Comparison of ENCODE assay signal across 17 cellular contexts in the genomic region with DNA sequence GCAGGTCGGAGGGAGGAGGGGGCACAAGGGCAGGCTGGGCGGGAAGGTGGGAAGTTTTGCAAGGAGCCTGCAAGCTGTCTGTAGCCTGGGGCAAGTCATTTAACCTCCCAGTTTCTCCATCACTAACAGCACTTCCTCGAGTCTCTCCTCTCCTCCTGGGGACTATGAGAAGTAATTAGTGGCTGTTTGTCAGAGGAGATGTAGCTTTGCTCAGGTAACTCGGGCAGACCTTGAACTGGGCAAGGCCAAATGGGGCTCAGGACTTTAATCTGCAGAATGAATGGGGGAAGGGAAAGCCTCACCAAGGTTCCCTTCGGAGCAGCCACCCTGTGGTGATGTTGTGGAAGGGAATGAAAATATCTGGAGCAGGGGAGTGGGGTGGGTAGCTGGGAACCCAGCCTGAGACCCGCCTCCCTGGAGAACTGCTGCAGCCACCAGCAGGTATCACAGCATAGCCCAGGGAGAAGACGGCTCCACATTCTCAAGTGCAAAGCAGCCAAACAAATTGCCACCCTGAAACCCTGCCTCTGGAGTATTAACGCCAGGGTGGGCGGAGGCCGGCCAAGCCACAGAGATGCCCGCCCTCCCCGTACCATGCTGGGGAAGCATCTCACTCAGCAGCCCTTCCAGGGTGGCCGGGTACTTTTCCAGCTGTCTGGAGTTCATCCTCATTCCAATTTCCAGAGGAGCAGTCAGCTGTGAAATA. TPM values are rescaled to one million over a fixed set of nuclear protein-coding genes. Genes with fewer than 3 reads are reported as not detected.
DNase-seq lines count a peak whose midpoint lies in the region; ATAC-seq and TF ChIP-seq lines count a peak whose summit lies in the region.
"Had no signal": no experiment of that assay in that cellular context is flagged by ENCODE, and none has a peak within 500 bp of the region (broad histone marks: within the 10 kb centered on the region; RNA-seq: fewer than 3 reads in every experiment).

No MANE protein-coding gene starts in this region.

- H3K9me3 Mint-ChIP-seq in H9: no peaks in the 10 kb centered on the region
- no peaks in the 10 kb centered on the region for H3K9me3 Mint-ChIP-seq in activated T-helper 2 cell treated with anti-CD3 and anti-CD28 coated beads, Interferon-gamma antibody, Interleukin-2, Interleukin-4, amounts not matched to agents 10 μg/mL and 5 μg/mL and 100 μg/mL, durations not matched to agents 14 hours and 24 hours and 36 hours
- H3K9me3 Mint-ChIP-seq: activated T-cell treated with anti-CD3 and anti-CD28 coated beads, Interleukin-2, amount 50 U/mL, for 4 hours had no signal

- H3T11ph ChIP-seq in H9 (ENCODE audit: low read length): no peak overlapping the region

- H3K9ac ChIP-seq in H9 (ENCODE audit: extremely low read depth, insufficient read length, low read length): no peak overlapping the region
- H3K9ac ChIP-seq: BLaER1 treated with 17β-estradiol and CSF1 and Interleukin-3, amounts not matched to agents 10 nM and 100 nM had no signal

- no peak overlapping the region for H3K23ac ChIP-seq in H9 (ENCODE audit: insufficient read length, low read depth, low read length)

- H3K27ac ChIP-seq in H9 (ENCODE audit: insufficient read length, low read depth, low read length) (no peak overlapping the region), RWPE2 (ENCODE audit: poor library complexity, severe bottlenecking) (no peak overlapping the region)
- H3K27ac ChIP-seq: BLaER1 treated with 17β-estradiol and CSF1 and Interleukin-3, amounts not matched to agents 10 nM and 100 nM had no signal

- H3K4me3 Mint-ChIP-seq in H9: peak overlapping the region; percentile 34 to 36; a peak in 2 of 5 replicates
- no peak overlapping the region for H3K4me3 Mint-ChIP-seq in activated T-helper 2 cell treated with anti-CD3 and anti-CD28 coated beads, Interferon-gamma antibody, Interleukin-2, Interleukin-4, amounts not matched to agents 10 μg/mL and 5 μg/mL and 100 μg/mL, durations not matched to agents 14 hours and 24 hours and 36 hours (ENCODE audit: low read depth)
- H3K4me3 Mint-ChIP-seq: activated CD4-positive, alpha-beta T cell treated with anti-CD3 and anti-CD28 coated beads for 36 hours; activated T-cell treated with anti-CD3 and anti-CD28 coated beads, Interleukin-2, amount 50 U/mL, for 4 hours had no signal

- H3K79me1 ChIP-seq in H9 (ENCODE audit: insufficient read depth, low read depth, low read length, poor library complexity, severe bottlenecking): no peaks in the 10 kb centered on the region

- H3K18ac ChIP-seq in H9 (ENCODE audit: insufficient read length, low read depth, low read length): no peak overlapping the region

- no peak overlapping the region for H2BK12ac ChIP-seq in H9 (ENCODE audit: insufficient read length, low read depth, low read length)

- intact Hi-C loops in activated T-helper 2 cell treated with anti-CD3 and anti-CD28 coated beads, Interferon-gamma antibody, Interleukin-2, Interleukin-4, amounts not matched to agents 10 μg/mL and 5 μg/mL and 100 μg/mL, durations not matched to agents 14 hours and 24 hours and 36 hours (cut with micrococcal nuclease): no loop called here

- H3K36me3 ChIP-seq in RWPE2 (ENCODE audit: low read depth): no peaks in the 10 kb centered on the region
- H3K36me3 ChIP-seq: BLaER1 treated with 17β-estradiol and CSF1 and Interleukin-3, amounts not matched to agents 10 nM and 100 nM; Peyer's patch had no signal

- no peak overlapping the region for H2BK15ac ChIP-seq in H9 (ENCODE audit: low read depth, low read length)

- H3K27me3 Mint-ChIP-seq in H9 (ENCODE audit: low read depth): no peaks in the 10 kb centered on the region; the same call in none of the 2 replicates
- peaks cover 19% of the 10 kb centered on the region for H3K27me3 Mint-ChIP-seq in activated T-helper 2 cell treated with anti-CD3 and anti-CD28 coated beads, Interferon-gamma antibody, Interleukin-2, Interleukin-4, amounts not matched to agents 10 μg/mL and 5 μg/mL and 100 μg/mL, durations not matched to agents 14 hours and 24 hours and 36 hours (ENCODE audit: low read depth)

- WGBS in H9 (ENCODE audit: extremely low coverage, insufficient read length, low lambda C conversion rate): no CpG with 5 or more reads among the region's 13 CpGs

- no peak; the same call in 2 of the 3 replicates for TF ChIP-seq CTCF in H9 (conservative IDR thresholded peaks at IDR 0.05)
- TF ChIP-seq CTCF in RWPE2 (IDR thresholded peaks at IDR 0.05; ENCODE audit: poor library complexity, severe bottlenecking): no peak

- no peak overlapping the region for H3K4me2 ChIP-seq in H9 (ENCODE audit: insufficient read depth, insufficient read length, low read length)
- H3K4me2 ChIP-seq: BLaER1 treated with 17β-estradiol and CSF1 and Interleukin-3, amounts not matched to agents 10 nM and 100 nM had no signal

- no peak overlapping the region for H2BK20ac ChIP-seq in H9 (ENCODE audit: low read depth, low read length, poor library complexity, severe bottlenecking)

- H2BK5ac ChIP-seq in H9 (ENCODE audit: insufficient read length, low read length): no peak overlapping the region

- DNase-seq in AML-193 (lab: John Stamatoyannopoulos, UW): peak; percentile 74 to 83
- DNase-seq in H9: peak; percentile 64
- no peak for DNase-seq in RWPE2 (ENCODE audit: low spot score)
- peak; percentile 28 for DNase-seq in kidney tubule cell (ENCODE audit: low spot score)
- DNase-seq in activated CD4-positive, alpha-beta T cell treated with anti-CD3 and anti-CD28 coated beads for 48 hours: no peak
- no peak for DNase-seq in stimulated activated naive CD4-positive, alpha-beta T cell treated with Interleukin-2 at 50 U/mL for 16 hours (lab: John Stamatoyannopoulos, UW)
- no peak for DNase-seq in activated T-helper 2 cell treated with anti-CD3 and anti-CD28 coated beads, Interferon-gamma antibody, Interleukin-2, Interleukin-4, amounts not matched to agents 10 μg/mL and 5 μg/mL and 100 μg/mL, durations not matched to agents 14 hours and 24 hours and 36 hours (ENCODE audit: low spot score)
- DNase-seq: activated CD4-positive, alpha-beta T cell treated with anti-CD3 and anti-CD28 coated beads for 36 hours; activated T-cell treated with anti-CD3 and anti-CD28 coated beads, Interleukin-2, amount 50 U/mL, for 4 hours; NCI-H226; stimulated activated CD4-positive, alpha-beta T cell treated with anti-CD3 and anti-CD28 coated beads, Interleukin-15, amount 100 ng/mL, for 24 hours had no signal

- H4K91ac ChIP-seq in H9 (ENCODE audit: insufficient read length, low read depth, low read length): no peak overlapping the region

- peak; percentile 31; the same call in 2 of the 3 replicates for ATAC-seq in RWPE2 (ENCODE audit: low read depth)
- no peak for ATAC-seq in HG02610 (IDR thresholded peaks at IDR 0.05; ENCODE audit: unreplicated experiment)
- ATAC-seq: activated CD4-positive, alpha-beta T cell treated with anti-CD3 and anti-CD28 coated beads for 36 hours; activated T-cell treated with anti-CD3 and anti-CD28 coated beads, Interleukin-2, amount 50 U/mL, for 4 hours; left lobe of liver had no signal

- H3K4me3 ChIP-seq in RWPE2 (ENCODE audit: severe bottlenecking): no peak overlapping the region
- H3K4me3 ChIP-seq: BLaER1 treated with 17β-estradiol and CSF1 and Interleukin-3, amounts not matched to agents 10 nM and 100 nM; Peyer's patch had no signal

- no peaks in the 10 kb centered on the region for H3K36me3 Mint-ChIP-seq in H9 (ENCODE audit: insufficient read depth in 1 of 3, low read depth in 3 of 3)
- H3K36me3 Mint-ChIP-seq in activated T-helper 2 cell treated with anti-CD3 and anti-CD28 coated beads, Interferon-gamma antibody, Interleukin-2, Interleukin-4, amounts not matched to agents 10 μg/mL and 5 μg/mL and 100 μg/mL, durations not matched to agents 14 hours and 24 hours and 36 hours (ENCODE audit: low read depth): no peaks in the 10 kb centered on the region

- H3K27me3 ChIP-seq in H9 (ENCODE audit: insufficient read depth, low read length): 0 out of 2 replicates have a peak, but pooled peaks cover 3% of the 10 kb centered on the region
- H3K27me3 ChIP-seq in RWPE2 (ENCODE audit: insufficient read depth, poor library complexity, severe bottlenecking): no peaks in the 10 kb centered on the region
- H3K27me3 ChIP-seq: BLaER1 treated with 17β-estradiol and CSF1 and Interleukin-3, amounts not matched to agents 10 nM and 100 nM; Peyer's patch had no signal

- no peak overlapping the region for H4K5ac ChIP-seq in H9 (ENCODE audit: insufficient read length, low read depth, low read length)

- no peaks in the 10 kb centered on the region for H3K9me3 ChIP-seq in H9 (ENCODE audit: control insufficient read depth, low read depth, low read length)
- H3K9me3 ChIP-seq in RWPE2 (ENCODE audit: severe bottlenecking): no peaks in the 10 kb centered on the region
- H3K9me3 ChIP-seq: BLaER1 treated with 17β-estradiol and CSF1 and Interleukin-3, amounts not matched to agents 10 nM and 100 nM; Peyer's patch had no signal

- H3K27ac Mint-ChIP-seq in H9: peak overlapping the region in 1 of 3 experiments; percentile 35; a peak in 2 of 7 replicates
- H3K27ac Mint-ChIP-seq in activated T-helper 2 cell treated with anti-CD3 and anti-CD28 coated beads, Interferon-gamma antibody, Interleukin-2, Interleukin-4, amounts not matched to agents 10 μg/mL and 5 μg/mL and 100 μg/mL, durations not matched to agents 14 hours and 24 hours and 36 hours: no peak overlapping the region
- H3K27ac Mint-ChIP-seq: activated CD4-positive, alpha-beta T cell treated with anti-CD3 and anti-CD28 coated beads for 36 hours had no signal

- H4K8ac ChIP-seq in H9 (replicated peaks; ENCODE audit: insufficient read length, low read depth, low read length): no peak overlapping the region

- H3K56ac ChIP-seq in H9 (ENCODE audit: insufficient read length, low read depth, low read length): no peak overlapping the region

- no peak overlapping the region for H2AFZ ChIP-seq in H9 (ENCODE audit: low read length)

- H3K14ac ChIP-seq in H9 (ENCODE audit: insufficient read depth, low read length): no peak overlapping the region; the same call in 1 of the 2 replicates

- H2AK5ac ChIP-seq in H9 (ENCODE audit: insufficient read length, low read length): no peak overlapping the region

- H3K79me2 ChIP-seq in H9 (ENCODE audit: insufficient read depth, low read length): no peaks in the 10 kb centered on the region

- peaks cover 4% of the 10 kb centered on the region for H3K4me1 ChIP-seq in H9 (ENCODE audit: insufficient read depth, low read length)
- H3K4me1 ChIP-seq in RWPE2 (ENCODE audit: insufficient read depth, poor library complexity, severe bottlenecking): no peaks in the 10 kb centered on the region

- no peaks in the 10 kb centered on the region for H4K20me1 ChIP-seq in H9 (ENCODE audit: control insufficient read depth, insufficient read depth, insufficient read length)

- H2BK120ac ChIP-seq in H9 (ENCODE audit: low read depth, low read length, poor library complexity, severe bottlenecking): no peak overlapping the region

- H3K4ac ChIP-seq in H9 (ENCODE audit: low read depth, low read length): no peak overlapping the region

- H3K4me1 Mint-ChIP-seq in H9: peaks cover 82 to 84% of the 10 kb centered on the region in 2 experiments
- H3K4me1 Mint-ChIP-seq in activated T-helper 2 cell treated with anti-CD3 and anti-CD28 coated beads, Interferon-gamma antibody, Interleukin-2, Interleukin-4, amounts not matched to agents 10 μg/mL and 5 μg/mL and 100 μg/mL, durations not matched to agents 14 hours and 24 hours and 36 hours (ENCODE audit: low read depth): no peaks in the 10 kb centered on the region
- H3K4me1 Mint-ChIP-seq: activated CD4-positive, alpha-beta T cell treated with anti-CD3 and anti-CD28 coated beads for 36 hours had no signal

- H3K23me2 ChIP-seq in H9 (ENCODE audit: insufficient read length, low read depth, low read length, poor library complexity, severe bottlenecking): no peaks in the 10 kb centered on the region

RNA-seq across cellular contexts. Expression of a gene that starts 6.1 kb away (rescaled TPM):
- total RNA-seq in H9 (2021): 82.0 and 91.8 TPM in 2 replicates
- 61.7 and 66.2 TPM in 2 replicates for total RNA-seq in activated T-helper 2 cell treated with anti-CD3 and anti-CD28 coated beads, Interferon-gamma antibody, Interleukin-2, Interleukin-4, amounts not matched to agents 10 μg/mL and 5 μg/mL and 100 μg/mL, durations not matched to agents 14 hours and 24 hours and 36 hours

RNA-seq across cellular contexts. Expression of a gene that starts 8.7 kb away (rescaled TPM):
- total RNA-seq in H9 (2021): not detected in 2 replicates
- not detected in 2 replicates for total RNA-seq in activated T-helper 2 cell treated with anti-CD3 and anti-CD28 coated beads, Interferon-gamma antibody, Interleukin-2, Interleukin-4, amounts not matched to agents 10 μg/mL and 5 μg/mL and 100 μg/mL, durations not matched to agents 14 hours and 24 hours and 36 hours
- total RNA-seq: activated CD4-positive, alpha-beta T cell treated with anti-CD3 and anti-CD28 coated beads for 36 hours; activated T-cell treated with anti-CD3 and anti-CD28 coated beads, Interleukin-2, amount 50 U/mL, for 4 hours; left lobe of liver; Peyer's patch; posterior vena cava; T-helper 1 cell treated with Interleukin-12 subunit alpha and Interleukin-12 subunit beta and Interleukin-4 antibody, amounts not matched to agents 30 ng/mL and 1 ng/mL, for 36 hours had no signal

RNA-seq across cellular contexts. Expression of a gene that starts 48.4 kb away (rescaled TPM):
- 0.29 and 0.46 TPM in 2 replicates for total RNA-seq in H9 (2021)
- total RNA-seq in activated T-helper 2 cell treated with anti-CD3 and anti-CD28 coated beads, Interferon-gamma antibody, Interleukin-2, Interleukin-4, amounts not matched to agents 10 μg/mL and 5 μg/mL and 100 μg/mL, durations not matched to agents 14 hours and 24 hours and 36 hours: not detected in 2 replicates
- total RNA-seq: activated CD4-positive, alpha-beta T cell treated with anti-CD3 and anti-CD28 coated beads for 36 hours; activated T-cell treated with anti-CD3 and anti-CD28 coated beads, Interleukin-2, amount 50 U/mL, for 4 hours; T-helper 1 cell treated with Interleukin-12 subunit alpha and Interleukin-12 subunit beta and Interleukin-4 antibody, amounts not matched to agents 30 ng/mL and 1 ng/mL, for 36 hours had no signal

Comparison
In these comparisons a context has a peak if more than half of its experiments do, and no peak if none do; other contexts are left out.
1. DNase-seq: peak in AML-193 (2 of 2), H9 (single experiment) and kidney tubule cell (single experiment); none in RWPE2 (single experiment), activated CD4-positive, alpha-beta T cell treated with anti-CD3 and anti-CD28 coated beads for 48 hours (single experiment), stimulated activated naive CD4-positive, alpha-beta T cell treated with Interleukin-2 at 50 U/mL for 16 hours (single experiment) and activated T-helper 2 cell treated with anti-CD3 and anti-CD28 coated beads, Interferon-gamma antibody, Interleukin-2, Interleukin-4, amounts not matched to agents 10 μg/mL and 5 μg/mL and 100 μg/mL, durations not matched to agents 14 hours and 24 hours and 36 hours (single experiment).